In the genomic region with DNA sequence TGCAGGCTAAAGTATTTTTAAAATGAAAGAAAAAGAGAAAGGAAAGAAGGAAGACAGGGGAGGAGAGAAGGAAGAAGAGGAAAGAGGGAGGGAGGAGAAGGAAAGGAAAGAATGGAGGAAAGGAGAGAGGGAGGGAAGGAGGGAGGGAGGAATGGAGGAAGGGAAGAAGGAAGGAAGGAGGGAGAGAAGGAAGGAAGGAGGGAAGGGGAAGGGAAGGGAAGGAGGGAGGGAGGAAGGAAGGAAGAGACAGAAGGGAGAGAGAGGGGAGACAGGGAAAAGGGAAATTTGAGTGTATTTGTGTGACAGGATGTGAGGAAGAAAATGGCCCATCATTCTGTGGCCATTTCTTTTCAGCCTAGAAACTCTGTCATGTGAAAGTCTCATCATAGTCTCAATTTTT, we compare ENCODE assay signal across 1 cellular context.
TF ChIP-seq lines count a peak whose summit lies in the region.

No MANE protein-coding gene starts in this region.

TF ChIP-seq in IMR-90, 13 proteins besides CTCF, POLR2A, EP300 and RAD21:
- TF ChIP-seq MAFK (IDR thresholded peaks at IDR 0.05; ENCODE audit: low read depth, low read length) (no peak), BHLHE40 (IDR thresholded peaks at IDR 0.05; ENCODE audit: low read depth, low read length) (no peak), MAZ (IDR thresholded peaks at IDR 0.05; ENCODE audit: borderline replicate concordance, low read depth, low read length) (no peak)
